ENCODE assay signal across 5 cellular contexts in the genomic region with DNA sequence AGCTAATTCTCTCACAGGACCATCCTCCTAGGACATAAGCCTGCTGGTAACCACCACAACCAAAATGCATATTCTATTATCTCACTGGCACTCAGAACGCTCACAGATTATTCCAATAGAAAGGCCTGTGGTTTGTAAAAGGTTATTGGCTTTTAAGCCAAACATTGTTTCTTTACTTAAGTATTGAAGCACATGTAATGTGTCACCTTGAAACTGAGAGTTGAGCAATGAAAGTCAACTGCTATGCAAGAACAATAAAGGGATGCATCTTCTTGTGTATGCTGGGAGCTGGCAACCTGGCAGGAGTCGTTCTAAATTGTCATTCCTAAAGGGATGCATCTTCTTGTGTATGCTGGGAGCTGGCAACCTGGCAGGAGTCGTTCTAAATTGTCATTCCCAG.
"Had no signal": no experiment of that assay in that cellular context is flagged by ENCODE, and none has a peak within 500 bp of the region (broad histone marks: within the 10 kb centered on the region; RNA-seq: fewer than 3 reads in every experiment).

No MANE protein-coding gene starts in this region.

- ATAC-seq: GM23338, HepG2 had no signal

- DNase-seq: H9, HCEC 1CT had no signal

- H3K27ac ChIP-seq: HL-60 had no signal

- H2AFZ ChIP-seq: GM23338 had no signal

- H3K4me3 ChIP-seq: GM23338 had no signal

- H3K4me2 ChIP-seq: GM23338 had no signal
